ENCODE assay signal across 1 cellular context in the genomic region with DNA sequence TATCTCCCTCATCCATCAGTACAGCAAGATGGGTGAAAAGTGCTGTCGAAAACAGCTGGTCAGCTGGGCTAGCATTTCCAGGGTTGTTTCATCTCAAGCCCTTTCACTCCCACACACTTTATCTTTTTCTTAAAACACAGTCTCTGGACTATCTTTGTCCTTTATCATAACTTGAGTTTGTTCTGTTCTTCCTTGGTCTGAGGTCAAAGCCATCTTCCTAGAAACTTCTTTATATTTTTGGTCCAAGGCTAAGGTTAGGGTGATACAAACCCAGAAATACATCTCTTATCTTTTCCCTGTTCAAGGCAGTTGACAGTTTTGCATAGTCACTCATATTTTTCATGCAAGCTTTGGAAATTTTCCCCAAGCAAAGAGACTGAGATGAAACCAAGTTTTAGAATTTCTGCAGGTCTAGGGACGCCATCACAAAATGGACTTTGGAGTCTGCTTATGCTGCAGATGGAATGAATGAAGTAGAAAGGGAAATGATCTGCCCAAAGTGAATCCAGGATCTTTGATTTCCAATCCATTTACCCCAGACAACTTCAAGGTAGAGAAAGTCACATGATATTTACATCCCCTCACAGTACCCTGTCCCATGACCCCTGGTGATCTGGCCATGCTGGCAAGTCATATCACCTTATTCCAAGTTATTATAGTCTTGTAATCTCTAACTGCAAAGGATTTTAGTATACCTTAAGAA.
TF ChIP-seq lines count a peak whose summit lies in the region.

No MANE protein-coding gene starts in this region.

TF ChIP-seq in K562, 482 proteins besides CTCF, POLR2A, EP300 and RAD21 (continued from another document):
- TF ChIP-seq, protein P1, sequence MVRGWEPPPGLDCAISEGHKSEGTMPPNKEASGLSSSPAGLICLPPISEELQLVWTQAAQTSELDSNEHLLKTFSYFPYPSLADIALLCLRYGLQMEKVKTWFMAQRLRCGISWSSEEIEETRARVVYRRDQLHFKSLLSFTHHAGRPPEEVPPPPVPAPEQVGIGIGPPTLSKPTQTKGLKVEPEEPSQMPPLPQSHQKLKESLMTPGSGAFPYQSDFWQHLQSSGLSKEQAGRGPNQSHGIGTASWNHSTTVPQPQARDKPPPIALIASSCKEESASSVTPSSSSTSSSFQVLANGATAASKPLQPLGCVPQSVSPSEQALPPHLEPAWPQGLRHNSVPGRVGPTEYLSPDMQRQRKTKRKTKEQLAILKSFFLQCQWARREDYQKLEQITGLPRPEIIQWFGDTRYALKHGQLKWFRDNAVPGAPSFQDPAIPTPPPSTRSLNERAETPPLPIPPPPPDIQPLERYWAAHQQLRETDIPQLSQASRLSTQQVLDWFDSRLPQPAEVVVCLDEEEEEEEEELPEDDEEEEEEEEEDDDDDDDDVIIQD (CRISPR knock-in tag; IDR thresholded peaks at IDR 0.05) = no peak
- TF ChIP-seq ZBTB43 (CRISPR knock-in tag; IDR thresholded peaks at IDR 0.05) (no peak), ZNF76 (CRISPR knock-in tag; IDR thresholded peaks at IDR 0.05; ENCODE audit: borderline replicate concordance) (no peak), NONO (IDR thresholded peaks at IDR 0.05; ENCODE audit: low read depth in 2 of 2, low read length in 1 of 2) (no peak), ZNF175 (CRISPR knock-in tag; IDR thresholded peaks at IDR 0.05; ENCODE audit: low read depth) (no peak), ZNF184 (CRISPR knock-in tag; IDR thresholded peaks at IDR 0.05) (no peak), KDM4B (IDR thresholded peaks at IDR 0.05; ENCODE audit: borderline replicate concordance in 2 of 2, low read depth in 1 of 2) (no peak), SNIP1 (IDR thresholded peaks at IDR 0.05; ENCODE audit: low read depth) (no peak), TAL1 (IDR thresholded peaks at IDR 0.05) (peak; percentile 54), NR2C2 (CRISPR knock-in tag; IDR thresholded peaks at IDR 0.05) (no peak), NR2C2 (tag; IDR thresholded peaks at IDR 0.05) (peak; percentile 50), HOXB6 (CRISPR knock-in tag; IDR thresholded peaks at IDR 0.05; ENCODE audit: borderline replicate concordance) (no peak), PPARD (CRISPR knock-in tag; IDR thresholded peaks at IDR 0.05) (no peak), ZNF133 (CRISPR knock-in tag; IDR thresholded peaks at IDR 0.05) (no peak), HMG20B (CRISPR knock-in tag; IDR thresholded peaks at IDR 0.05) (no peak)
- TF ChIP-seq, protein P2, sequence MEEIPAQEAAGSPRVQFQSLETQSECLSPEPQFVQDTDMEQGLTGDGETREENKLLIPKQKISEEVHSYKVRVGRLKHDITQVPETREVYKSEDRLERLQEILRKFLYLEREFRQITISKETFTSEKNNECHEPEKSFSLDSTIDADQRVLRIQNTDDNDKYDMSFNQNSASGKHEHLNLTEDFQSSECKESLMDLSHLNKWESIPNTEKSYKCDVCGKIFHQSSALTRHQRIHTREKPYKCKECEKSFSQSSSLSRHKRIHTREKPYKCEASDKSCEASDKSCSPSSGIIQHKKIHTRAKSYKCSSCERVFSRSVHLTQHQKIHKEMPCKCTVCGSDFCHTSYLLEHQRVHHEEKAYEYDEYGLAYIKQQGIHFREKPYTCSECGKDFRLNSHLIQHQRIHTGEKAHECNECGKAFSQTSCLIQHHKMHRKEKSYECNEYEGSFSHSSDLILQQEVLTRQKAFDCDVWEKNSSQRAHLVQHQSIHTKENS (CRISPR knock-in tag; IDR thresholded peaks at IDR 0.05) = no peak
- TF ChIP-seq, protein P3, sequence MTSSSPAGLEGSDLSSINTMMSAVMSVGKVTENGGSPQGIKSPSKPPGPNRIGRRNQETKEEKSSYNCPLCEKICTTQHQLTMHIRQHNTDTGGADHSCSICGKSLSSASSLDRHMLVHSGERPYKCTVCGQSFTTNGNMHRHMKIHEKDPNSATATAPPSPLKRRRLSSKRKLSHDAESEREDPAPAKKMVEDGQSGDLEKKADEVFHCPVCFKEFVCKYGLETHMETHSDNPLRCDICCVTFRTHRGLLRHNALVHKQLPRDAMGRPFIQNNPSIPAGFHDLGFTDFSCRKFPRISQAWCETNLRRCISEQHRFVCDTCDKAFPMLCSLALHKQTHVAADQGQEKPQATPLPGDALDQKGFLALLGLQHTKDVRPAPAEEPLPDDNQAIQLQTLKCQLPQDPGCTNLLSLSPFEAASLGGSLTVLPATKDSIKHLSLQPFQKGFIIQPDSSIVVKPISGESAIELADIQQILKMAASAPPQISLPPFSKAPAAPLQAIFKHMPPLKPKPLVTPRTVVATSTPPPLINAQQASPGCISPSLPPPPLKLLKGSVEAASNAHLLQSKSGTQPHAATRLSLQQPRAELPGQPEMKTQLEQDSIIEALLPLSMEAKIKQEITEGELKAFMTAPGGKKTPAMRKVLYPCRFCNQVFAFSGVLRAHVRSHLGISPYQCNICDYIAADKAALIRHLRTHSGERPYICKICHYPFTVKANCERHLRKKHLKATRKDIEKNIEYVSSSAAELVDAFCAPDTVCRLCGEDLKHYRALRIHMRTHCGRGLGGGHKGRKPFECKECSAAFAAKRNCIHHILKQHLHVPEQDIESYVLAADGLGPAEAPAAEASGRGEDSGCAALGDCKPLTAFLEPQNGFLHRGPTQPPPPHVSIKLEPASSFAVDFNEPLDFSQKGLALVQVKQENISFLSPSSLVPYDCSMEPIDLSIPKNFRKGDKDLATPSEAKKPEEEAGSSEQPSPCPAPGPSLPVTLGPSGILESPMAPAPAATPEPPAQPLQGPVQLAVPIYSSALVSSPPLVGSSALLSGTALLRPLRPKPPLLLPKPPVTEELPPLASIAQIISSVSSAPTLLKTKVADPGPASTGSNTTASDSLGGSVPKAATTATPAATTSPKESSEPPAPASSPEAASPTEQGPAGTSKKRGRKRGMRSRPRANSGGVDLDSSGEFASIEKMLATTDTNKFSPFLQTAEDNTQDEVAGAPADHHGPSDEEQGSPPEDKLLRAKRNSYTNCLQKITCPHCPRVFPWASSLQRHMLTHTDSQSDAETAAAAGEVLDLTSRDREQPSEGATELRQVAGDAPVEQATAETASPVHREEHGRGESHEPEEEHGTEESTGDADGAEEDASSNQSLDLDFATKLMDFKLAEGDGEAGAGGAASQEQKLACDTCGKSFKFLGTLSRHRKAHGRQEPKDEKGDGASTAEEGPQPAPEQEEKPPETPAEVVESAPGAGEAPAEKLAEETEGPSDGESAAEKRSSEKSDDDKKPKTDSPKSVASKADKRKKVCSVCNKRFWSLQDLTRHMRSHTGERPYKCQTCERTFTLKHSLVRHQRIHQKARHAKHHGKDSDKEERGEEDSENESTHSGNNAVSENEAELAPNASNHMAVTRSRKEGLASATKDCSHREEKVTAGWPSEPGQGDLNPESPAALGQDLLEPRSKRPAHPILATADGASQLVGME (CRISPR knock-in tag; IDR thresholded peaks at IDR 0.05) = peak; percentile 91
